In the genomic region with DNA sequence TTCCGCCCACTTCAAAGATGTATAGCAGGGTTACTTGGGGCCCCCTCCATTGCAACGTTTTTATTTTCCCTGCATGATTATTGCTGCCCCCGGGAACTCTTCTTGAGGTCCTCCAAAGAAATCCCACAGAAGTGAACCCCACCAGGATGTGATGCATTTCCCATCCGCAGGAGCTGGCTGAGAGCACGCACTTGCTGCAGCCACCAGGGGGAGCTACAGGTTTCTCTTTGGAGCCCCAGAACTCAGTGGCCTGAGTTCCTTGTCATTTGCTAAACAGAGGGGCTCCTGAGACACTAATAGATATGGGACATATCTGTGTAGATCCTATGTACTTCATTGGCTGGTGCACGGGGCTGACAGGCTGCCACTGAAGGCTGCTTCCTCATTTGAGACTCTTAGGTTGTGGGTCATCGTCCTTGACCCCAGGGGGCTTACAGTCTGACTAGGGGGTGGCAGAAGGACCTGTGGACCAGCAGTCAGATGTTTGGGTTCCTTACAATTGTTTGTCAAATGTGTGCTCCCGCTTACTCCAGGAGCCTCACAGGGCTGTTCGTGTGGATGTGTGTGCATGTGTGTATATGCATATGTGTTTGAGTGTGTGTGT, we compare ENCODE assay signal across 8 cellular contexts. TPM values are rescaled to one million over a fixed set of nuclear protein-coding genes. Genes with fewer than 3 reads are reported as not detected.
DNase-seq lines count a peak whose midpoint lies in the region; TF ChIP-seq lines count a peak whose summit lies in the region.

No MANE protein-coding gene starts in this region.

- H3K4me3 ChIP-seq in MM.1S (ENCODE audit: low read length) = no peak overlapping the region
- no peak overlapping the region for H3K4me3 ChIP-seq in cardiac muscle cell

- no peaks in the 10 kb centered on the region for H4K20me1 ChIP-seq in MM.1S (ENCODE audit: insufficient read depth, low read length)

- TF ChIP-seq CTCF in MM.1S (IDR thresholded peaks at IDR 0.05; ENCODE audit: low read length) (peak; percentile 95), cardiac muscle cell (IDR thresholded peaks at IDR 0.05; ENCODE audit: low read depth, low read length) (peak; percentile 98)

- H3F3A ChIP-seq in MM.1S (ENCODE audit: insufficient read depth, low read length) = no peaks in the 10 kb centered on the region

- DNase-seq in GDM1 (lab: John Stamatoyannopoulos, UW) (peak; percentile 12), H4 (ENCODE audit: low spot score) (peak; percentile 43), MM.1S (peak; percentile 73), SKM-1 (lab: John Stamatoyannopoulos, UW; ENCODE audit: unreplicated experiment) (peak; percentile 12), cardiac muscle cell (ENCODE audit: low read depth in 1 of 2, low spot score in 1 of 2) (peak; percentile 76 to 89), renal cortical epithelial cell (ENCODE audit: low read depth) (peak; percentile 40), GF-D8 (lab: John Stamatoyannopoulos, UW) (no peak)
- DNase-seq in activated naive CD4-positive, alpha-beta T cell treated with anti-CD3 and anti-CD28 coated beads, Interleukin-2, amount 50 U/mL, for 16 hours = peak; percentile 68

- no peak overlapping the region for H3K4me2 ChIP-seq in MM.1S (ENCODE audit: low read depth, low read length)

- H3K79me2 ChIP-seq in MM.1S (ENCODE audit: low read length) = no peaks in the 10 kb centered on the region

- H3K27me3 ChIP-seq in MM.1S (replicated peaks; ENCODE audit: insufficient read depth, low read length) = no peaks in the 10 kb centered on the region
- H3K27me3 ChIP-seq in cardiac muscle cell = peaks cover 20% of the 10 kb centered on the region

- H2AFZ ChIP-seq in MM.1S (ENCODE audit: low read length) = no peak overlapping the region

- no peak overlapping the region for H3K9ac ChIP-seq in MM.1S (ENCODE audit: low read length)

- H3K9me3 ChIP-seq in MM.1S (replicated peaks; ENCODE audit: insufficient read depth, low read length) (no peaks in the 10 kb centered on the region), cardiac muscle cell (ENCODE audit: low read depth) (no peaks in the 10 kb centered on the region)

- H3K4me1 ChIP-seq in MM.1S (ENCODE audit: low read length) (no peaks in the 10 kb centered on the region), cardiac muscle cell (ENCODE audit: low read depth) (peaks cover 3% of the 10 kb centered on the region)

- no peaks in the 10 kb centered on the region for H3K36me3 ChIP-seq in MM.1S (replicated peaks; ENCODE audit: insufficient read depth, low read length)
- H3K36me3 ChIP-seq in cardiac muscle cell = no peaks in the 10 kb centered on the region

- no peak overlapping the region for H3K27ac ChIP-seq in MM.1S (ENCODE audit: low read length)
- H3K27ac ChIP-seq in cardiac muscle cell = no peak overlapping the region

- no peaks in the 10 kb centered on the region for H3K9me2 ChIP-seq in MM.1S (replicated peaks; ENCODE audit: insufficient read depth, low read length)

RNA-seq across cellular contexts. Expression of a gene that starts 52.3 kb away (rescaled TPM):
- total RNA-seq in H4 (2014; rRNA removed; shearing (Covaris generic)) = 0.17 and 0.58 TPM in 2 replicates
- 0.35 and 0.66 TPM in 2 replicates for total RNA-seq in cardiac muscle cell
- 0.44 TPM in 1 of 2 replicates, not detected in the other for polyA plus RNA-seq in cardiac muscle cell
- total RNA-seq in renal cortical epithelial cell = 0.35 and 0.50 TPM in 2 replicates

RNA-seq across cellular contexts. Expression of a gene that starts 54.6 kb away (rescaled TPM):
- total RNA-seq in H4 (2014; rRNA removed; shearing (Covaris generic)) = 5.4 and 5.5 TPM in 2 replicates
- total RNA-seq in cardiac muscle cell (6.4 and 9.6 TPM in 2 replicates), renal cortical epithelial cell (24.7 and 79.5 TPM in 2 replicates)
- 7.2 and 8.3 TPM in 2 replicates for polyA plus RNA-seq in cardiac muscle cell
